In the genomic region with DNA sequence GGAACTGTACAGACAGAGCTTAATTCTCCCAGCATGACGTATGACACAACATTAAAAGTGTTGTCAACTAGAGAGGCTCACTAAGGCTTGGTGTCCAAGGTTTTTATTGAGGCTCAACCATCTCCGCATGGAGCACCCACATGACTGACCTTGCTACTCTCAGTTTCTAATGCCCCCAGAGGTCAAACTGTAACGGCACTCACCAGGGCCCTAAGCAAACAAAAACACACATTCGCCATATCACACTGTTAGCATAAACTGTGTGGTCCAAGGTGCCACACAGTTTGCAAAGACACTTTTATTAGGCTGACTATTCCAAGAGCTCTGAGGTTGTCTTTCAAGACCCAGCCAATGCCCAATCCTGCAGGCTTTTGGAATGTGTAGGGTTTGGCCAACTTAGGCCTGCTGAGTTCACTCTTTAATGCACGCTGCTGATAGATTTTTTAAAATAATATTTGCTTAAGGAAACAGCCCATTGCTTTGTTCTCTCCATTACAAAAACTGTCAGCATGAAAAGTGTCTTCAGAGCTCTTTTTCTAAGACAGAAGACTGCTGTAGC, we compare ENCODE assay signal across 31 cellular contexts.
"Had no signal": no experiment of that assay in that cellular context is flagged by ENCODE, and none has a peak within 500 bp of the region (broad histone marks: within the 10 kb centered on the region; RNA-seq: fewer than 3 reads in every experiment).

No MANE protein-coding gene starts in this region.

- H3K4me1 ChIP-seq: ascending aorta, SJCRH30 had no signal

- H3K4me1 Mint-ChIP-seq: activated CD4-positive, alpha-beta T cell treated with anti-CD3 and anti-CD28 coated beads, Interleukin-2, amount 10 ng/mL, durations not matched to agents 24 days and 14 days; activated naive CD4-positive, alpha-beta T cell treated with anti-CD3 and anti-CD28 coated beads, Interleukin-2, amount 50 U/mL, for 24 hours; central memory CD8-positive, alpha-beta T cell had no signal

- H3K27me3 Mint-ChIP-seq: activated CD4-positive, alpha-beta T cell treated with anti-CD3 and anti-CD28 coated beads, Interleukin-2, amount 10 ng/mL, durations not matched to agents 24 days and 14 days; activated CD8-positive, alpha-beta T cell treated with anti-CD3 and anti-CD28 coated beads for 36 hours; activated naive CD4-positive, alpha-beta T cell treated with anti-CD3 and anti-CD28 coated beads, Interleukin-2, amount 50 U/mL, for 24 hours; activated naive CD8-positive, alpha-beta T cell treated with anti-CD3 and anti-CD28 coated beads, Interleukin-2, amount 10 ng/mL, durations not matched to agents 7 days and 5 days; activated T-cell treated with anti-CD3 and anti-CD28 coated beads, Interleukin-2, amount 50 U/mL, for 24 hours; central memory CD8-positive, alpha-beta T cell had no signal

- H3K27ac Mint-ChIP-seq: activated CD4-positive, alpha-beta T cell treated with anti-CD3 and anti-CD28 coated beads, Interleukin-2, amount 10 ng/mL, durations not matched to agents 24 days and 14 days; activated CD8-positive, alpha-beta T cell treated with anti-CD3 and anti-CD28 coated beads for 36 hours; activated naive CD4-positive, alpha-beta T cell treated with anti-CD3 and anti-CD28 coated beads, Interleukin-2, amount 50 U/mL, for 24 hours; activated naive CD8-positive, alpha-beta T cell treated with anti-CD3 and anti-CD28 coated beads, Interleukin-2, amount 10 ng/mL, durations not matched to agents 7 days and 5 days; activated T-cell treated with anti-CD3 and anti-CD28 coated beads, Interleukin-2, amount 50 U/mL, for 24 hours; activated T-helper 2 cell treated with anti-CD3 and anti-CD28 coated beads, Interferon-gamma antibody, Interleukin-2, Interleukin-4, amounts not matched to agents 10 μg/mL and 5 μg/mL and 100 μg/mL, durations not matched to agents 14 hours and 24 hours and 36 hours had no signal

- H3K9me3 Mint-ChIP-seq: activated naive CD4-positive, alpha-beta T cell treated with anti-CD3 and anti-CD28 coated beads, Interleukin-2, amount 50 U/mL, for 24 hours had no signal

- ATAC-seq: activated CD8-positive, alpha-beta T cell treated with anti-CD3 and anti-CD28 coated beads for 36 hours; Panc1 had no signal

- H3K9me3 ChIP-seq: ascending aorta, MG63, SJCRH30 had no signal

- H3K36me3 Mint-ChIP-seq: activated naive CD4-positive, alpha-beta T cell treated with anti-CD3 and anti-CD28 coated beads, Interleukin-2, amount 50 U/mL, for 24 hours; activated naive CD8-positive, alpha-beta T cell treated with anti-CD3 and anti-CD28 coated beads, Interleukin-2, amount 10 ng/mL, durations not matched to agents 7 days and 5 days had no signal

- H3K4me3 ChIP-seq: ascending aorta, cardiac muscle cell, MG63, SJCRH30, SK-N-MC had no signal

- H3K27me3 ChIP-seq: ascending aorta, cardiac muscle cell, MG63, SJCRH30 had no signal

- H3K4me3 Mint-ChIP-seq: activated CD4-positive, alpha-beta T cell treated with anti-CD3 and anti-CD28 coated beads, Interleukin-2, amount 10 ng/mL, durations not matched to agents 24 days and 14 days; activated CD8-positive, alpha-beta T cell treated with anti-CD3 and anti-CD28 coated beads for 36 hours; activated naive CD4-positive, alpha-beta T cell treated with anti-CD3 and anti-CD28 coated beads, Interleukin-2, amount 50 U/mL, for 24 hours; activated naive CD8-positive, alpha-beta T cell treated with anti-CD3 and anti-CD28 coated beads, Interleukin-2, amount 10 ng/mL, durations not matched to agents 7 days and 5 days; activated T-cell treated with anti-CD3 and anti-CD28 coated beads, Interleukin-2, amount 50 U/mL, for 24 hours; central memory CD8-positive, alpha-beta T cell had no signal

- H3K27ac ChIP-seq: ascending aorta, cardiac muscle cell, SJCRH30, SK-N-MC, WERI-Rb-1 had no signal

- DNase-seq: activated CD4-positive, alpha-beta T cell treated with anti-CD3 and anti-CD28 coated beads, Interleukin-2, amount 10 ng/mL, durations not matched to agents 24 days and 14 days; activated CD4-positive, alpha-beta T cell treated with anti-CD3 and anti-CD28 coated beads, Interleukin-2, amount 50 U/mL, for 4 hours; activated CD8-positive, alpha-beta T cell treated with anti-CD3 and anti-CD28 coated beads for 36 hours; activated gamma-delta T cell; activated naive CD4-positive, alpha-beta T cell treated with Interleukin-2 at 50 U/mL for 16 hours; activated naive CD8-positive, alpha-beta T cell treated with anti-CD3 and anti-CD28 coated beads, Interleukin-2, amount 10 ng/mL, durations not matched to agents 7 days and 5 days; activated T-cell treated with anti-CD3 and anti-CD28 coated beads, Interleukin-2, amount 50 U/mL, for 24 hours; amygdala; MG63; NCI-H1048; NCI-H1105 treated with DMSO at 0.1 percent for 48 hours; NCI-H1436; NCI-H1694; NCI-H1930; NCI-H2081 treated with DMSO at 0.1 percent for 48 hours; NCI-H226; NCI-H446 treated with DMSO at 0.1 percent for 48 hours; NCI-H524; NCI-H69; NCI-H82; SHP77; SJCRH30; T1000; WERI-Rb-1 had no signal

- H3K36me3 ChIP-seq: ascending aorta, cardiac muscle cell, MG63, SJCRH30, WERI-Rb-1 had no signal
